9 cellular contexts compared by ENCODE assay signal in the genomic region with DNA sequence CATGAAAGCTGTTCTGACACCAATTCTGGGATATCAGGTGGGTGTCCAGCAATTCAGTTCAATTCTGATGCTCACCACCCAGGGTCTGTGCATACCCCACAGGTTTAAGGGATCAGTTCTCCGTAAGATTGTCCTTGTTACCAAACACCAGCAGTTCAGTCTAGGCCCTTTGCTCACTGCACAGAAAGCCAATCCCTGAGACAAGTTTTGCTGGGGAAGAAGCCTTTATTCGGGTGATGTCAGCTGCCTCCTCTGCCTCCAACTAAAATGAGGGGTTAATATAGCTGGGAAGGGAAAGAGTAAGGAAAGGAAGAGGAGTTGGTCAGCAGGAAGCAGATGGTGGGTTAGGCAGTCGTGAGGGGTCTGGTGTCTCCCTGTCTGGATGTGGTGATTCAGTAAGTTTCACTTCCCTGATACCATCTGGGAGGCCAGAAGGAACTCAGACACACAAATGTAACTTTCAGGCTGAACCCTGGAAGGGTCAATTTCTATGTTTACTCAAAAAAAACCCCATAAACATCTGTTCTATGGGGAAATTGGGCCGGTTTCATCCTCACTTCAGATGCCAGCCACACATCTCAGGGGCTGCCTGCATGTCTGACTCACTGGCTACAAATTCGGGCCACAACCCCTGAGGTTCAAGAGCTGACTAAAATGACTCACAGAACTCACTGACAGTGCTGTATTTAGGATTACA.
DNase-seq lines count a peak whose midpoint lies in the region; ATAC-seq, FAIRE-seq and TF ChIP-seq lines count a peak whose summit lies in the region.
"Had no signal": no experiment of that assay in that cellular context is flagged by ENCODE, and none has a peak within 500 bp of the region (broad histone marks: within the 10 kb centered on the region; RNA-seq: fewer than 3 reads in every experiment).

No MANE protein-coding gene starts in this region.

- peak; percentile 74 for DNase-seq in AG04450 (ENCODE audit: low read depth, low spot score)
- DNase-seq in RCC 7860 (ENCODE audit: low spot score), result peak; percentile 79
- DNase-seq in kidney epithelial cell (ENCODE audit: low read depth), result peak; percentile 83
- DNase-seq in D341Med (ENCODE audit: low spot score), result no peak
- DNase-seq in superior temporal gyrus (ENCODE audit: extremely low spot score), result no peak
- no peak for DNase-seq in amniotic stem cell (lab: John Stamatoyannopoulos, UW)

- peak; percentile 92 for FAIRE-seq in RCC 7860 (lab: Jason Lieb, UNC)

- POLR2A ChIA-PET in AG04450 (lab: Yijun Ruan, JAX), result no interaction called here

- ATAC-seq in GM21576 (IDR thresholded peaks at IDR 0.05; ENCODE audit: unreplicated experiment) (peak; percentile 59), GM19035 (IDR thresholded peaks at IDR 0.05; ENCODE audit: unreplicated experiment) (no peak)

- TF ChIP-seq CTCF in AG04450 (IDR thresholded peaks at IDR 0.05; ENCODE audit: low read depth, low read length), result no peak
- no peak for TF ChIP-seq CTCF in kidney epithelial cell (IDR thresholded peaks at IDR 0.05; ENCODE audit: insufficient read depth, low read length, poor library complexity, severe bottlenecking)

- no peak overlapping the region for H3K4me3 ChIP-seq in AG04450 (ENCODE audit: low read depth, low read length)
- no peak overlapping the region for H3K4me3 ChIP-seq in kidney epithelial cell (ENCODE audit: low read depth, low read length)

- H3K27ac ChIP-seq in AG04450 (ENCODE audit: low read depth, low read length), result peak overlapping the region; percentile 65
- H3K27ac ChIP-seq: KMS-11 had no signal

- CTCF ChIA-PET in AG04450 (lab: Charles Lee), result no interaction called here

- H3K9me3 ChIP-seq in AG04450 (ENCODE audit: control insufficient read depth, insufficient read depth, low read length), result peaks cover 6% of the 10 kb centered on the region

- H3K36me3 ChIP-seq in kidney epithelial cell (ENCODE audit: control insufficient read depth, insufficient read depth, low read length), result no peaks in the 10 kb centered on the region

- no peaks in the 10 kb centered on the region for H3K27me3 ChIP-seq in AG04450 (ENCODE audit: control insufficient read depth, insufficient read depth, low read length)
- no peaks in the 10 kb centered on the region for H3K27me3 ChIP-seq in kidney epithelial cell (ENCODE audit: control insufficient read depth, insufficient read depth, low read length)

Comparison
In these comparisons a context has a peak if more than half of its experiments do, and no peak if none do; other contexts are left out.
1. DNase-seq: peak in AG04450 (single experiment), RCC 7860 (single experiment) and kidney epithelial cell (single experiment); none in D341Med (single experiment), superior temporal gyrus (single experiment) and amniotic stem cell (single experiment).